In genomic region chr13:110155072-110155471, GRCh38 we compare ENCODE assay signal across 2 cellular contexts.
TF ChIP-seq lines count a peak whose summit lies in the region.

No MANE protein-coding gene starts in this region.

TF ChIP-seq in GM23338, 12 proteins besides CTCF, POLR2A, EP300 and RAD21 (continued from another document):
- TF ChIP-seq STAT1 (IDR thresholded peaks at IDR 0.05; ENCODE audit: unreplicated experiment) (no peak), POLR2AphosphoS5 (IDR thresholded peaks at IDR 0.05; ENCODE audit: low read depth) (no peak), ZNF331 (CRISPR knock-in tag; IDR thresholded peaks at IDR 0.05; ENCODE audit: low read depth) (no peak), NANOG (IDR thresholded peaks at IDR 0.05; ENCODE audit: borderline replicate concordance) (no peak)

TF ChIP-seq in IMR-90, 13 proteins besides CTCF, POLR2A, EP300 and RAD21 (continued from another document):
- TF ChIP-seq MXI1 (IDR thresholded peaks at IDR 0.05; ENCODE audit: borderline replicate concordance, low read depth, low read length) = no peak
- no peak for TF ChIP-seq MAZ (IDR thresholded peaks at IDR 0.05; ENCODE audit: borderline replicate concordance, low read depth, low read length)
- no peak for TF ChIP-seq MAFK (IDR thresholded peaks at IDR 0.05; ENCODE audit: low read depth, low read length)
- no peak for TF ChIP-seq BHLHE40 (IDR thresholded peaks at IDR 0.05; ENCODE audit: low read depth, low read length)
- TF ChIP-seq RCOR1 (IDR thresholded peaks at IDR 0.05; ENCODE audit: insufficient replicate concordance, low read length) = no peak
- TF ChIP-seq NFE2L2 (IDR thresholded peaks at IDR 0.05; ENCODE audit: low read depth, low read length) = no peak
- TF ChIP-seq RFX5 (IDR thresholded peaks at IDR 0.05; ENCODE audit: low read depth, low read length) = no peak
- TF ChIP-seq CHD1 (IDR thresholded peaks at IDR 0.05; ENCODE audit: low read depth, low read length) = no peak
- no peak for TF ChIP-seq ELK1 (IDR thresholded peaks at IDR 0.05; ENCODE audit: borderline replicate concordance, low read depth, low read length)
- no peak for TF ChIP-seq SMC3 (IDR thresholded peaks at IDR 0.05; ENCODE audit: low read depth, low read length)
- TF ChIP-seq USF2 (IDR thresholded peaks at IDR 0.05; ENCODE audit: low read depth, low read length) = no peak
- TF ChIP-seq FOS (IDR thresholded peaks at IDR 0.05; ENCODE audit: low read depth, low read length) = no peak
